In genomic region chr12:14394317-14395058, GRCh38 we compare ENCODE assay signal across 1 cellular context.
TF ChIP-seq lines count a peak whose summit lies in the region.

No MANE protein-coding gene starts in this region.

TF ChIP-seq in HepG2, 621 proteins besides CTCF, POLR2A, EP300 and RAD21 (continues in another document):
- peak; percentile 99 for TF ChIP-seq PRDM15 (CRISPR knock-in tag; IDR thresholded peaks at IDR 0.05)
- no peak for TF ChIP-seq ZNF782 (CRISPR knock-in tag; IDR thresholded peaks at IDR 0.05; ENCODE audit: borderline replicate concordance)
- TF ChIP-seq, protein P1, sequence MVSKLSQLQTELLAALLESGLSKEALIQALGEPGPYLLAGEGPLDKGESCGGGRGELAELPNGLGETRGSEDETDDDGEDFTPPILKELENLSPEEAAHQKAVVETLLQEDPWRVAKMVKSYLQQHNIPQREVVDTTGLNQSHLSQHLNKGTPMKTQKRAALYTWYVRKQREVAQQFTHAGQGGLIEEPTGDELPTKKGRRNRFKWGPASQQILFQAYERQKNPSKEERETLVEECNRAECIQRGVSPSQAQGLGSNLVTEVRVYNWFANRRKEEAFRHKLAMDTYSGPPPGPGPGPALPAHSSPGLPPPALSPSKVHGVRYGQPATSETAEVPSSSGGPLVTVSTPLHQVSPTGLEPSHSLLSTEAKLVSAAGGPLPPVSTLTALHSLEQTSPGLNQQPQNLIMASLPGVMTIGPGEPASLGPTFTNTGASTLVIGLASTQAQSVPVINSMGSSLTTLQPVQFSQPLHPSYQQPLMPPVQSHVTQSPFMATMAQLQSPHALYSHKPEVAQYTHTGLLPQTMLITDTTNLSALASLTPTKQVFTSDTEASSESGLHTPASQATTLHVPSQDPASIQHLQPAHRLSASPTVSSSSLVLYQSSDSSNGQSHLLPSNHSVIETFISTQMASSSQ (IDR thresholded peaks at IDR 0.05; ENCODE audit: low read depth): no peak
- TF ChIP-seq, protein P1 (CRISPR knock-in tag; IDR thresholded peaks at IDR 0.05; ENCODE audit: borderline replicate concordance): peak; percentile 34; the same call in 1 of the 2 replicates
- TF ChIP-seq SOX6 (IDR thresholded peaks at IDR 0.05): no peak
- TF ChIP-seq SOX6 (CRISPR knock-in tag; IDR thresholded peaks at IDR 0.05): peak; percentile 23; the same call in 1 of the 2 replicates
- no peak for TF ChIP-seq TFDP1 (CRISPR knock-in tag; IDR thresholded peaks at IDR 0.05; ENCODE audit: borderline replicate concordance)
- TF ChIP-seq GATAD2A (CRISPR knock-in tag; IDR thresholded peaks at IDR 0.05): peak; percentile 11; the same call in 1 of the 2 replicates
- peak; percentile 43; the same call in 1 of the 2 replicates for TF ChIP-seq IRF2 (CRISPR knock-in tag; IDR thresholded peaks at IDR 0.05)
- no peak for TF ChIP-seq ZNF234 (CRISPR knock-in tag; conservative IDR thresholded peaks at IDR 0.05)
- TF ChIP-seq ZNF121 (CRISPR knock-in tag; IDR thresholded peaks at IDR 0.05): 0 out of 2 replicates have a peak, but pooled peaks have one; percentile 19
- TF ChIP-seq TBX3 (IDR thresholded peaks at IDR 0.05; ENCODE audit: borderline replicate concordance): no peak
- TF ChIP-seq, protein P2, sequence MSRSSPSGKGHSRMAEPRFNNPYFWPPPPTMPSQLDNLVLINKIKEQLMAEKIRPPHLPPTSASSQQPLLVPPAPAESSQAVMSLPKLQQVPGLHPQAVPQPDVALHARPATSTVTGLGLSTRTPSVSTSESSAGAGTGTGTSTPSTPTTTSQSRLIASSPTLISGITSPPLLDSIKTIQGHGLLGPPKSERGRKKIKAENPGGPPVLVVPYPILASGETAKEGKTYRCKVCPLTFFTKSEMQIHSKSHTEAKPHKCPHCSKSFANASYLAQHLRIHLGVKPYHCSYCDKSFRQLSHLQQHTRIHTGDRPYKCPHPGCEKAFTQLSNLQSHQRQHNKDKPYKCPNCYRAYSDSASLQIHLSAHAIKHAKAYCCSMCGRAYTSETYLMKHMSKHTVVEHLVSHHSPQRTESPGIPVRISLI (CRISPR knock-in tag; IDR thresholded peaks at IDR 0.05; ENCODE audit: borderline replicate concordance): 0 out of 2 replicates have a peak, but pooled peaks have one; percentile 33
- no peak for TF ChIP-seq ZNF251 (CRISPR knock-in tag; IDR thresholded peaks at IDR 0.05)
- TF ChIP-seq KAT8 (CRISPR knock-in tag; IDR thresholded peaks at IDR 0.05): peak; percentile 58; the same call in 1 of the 2 replicates
- TF ChIP-seq, protein P3, sequence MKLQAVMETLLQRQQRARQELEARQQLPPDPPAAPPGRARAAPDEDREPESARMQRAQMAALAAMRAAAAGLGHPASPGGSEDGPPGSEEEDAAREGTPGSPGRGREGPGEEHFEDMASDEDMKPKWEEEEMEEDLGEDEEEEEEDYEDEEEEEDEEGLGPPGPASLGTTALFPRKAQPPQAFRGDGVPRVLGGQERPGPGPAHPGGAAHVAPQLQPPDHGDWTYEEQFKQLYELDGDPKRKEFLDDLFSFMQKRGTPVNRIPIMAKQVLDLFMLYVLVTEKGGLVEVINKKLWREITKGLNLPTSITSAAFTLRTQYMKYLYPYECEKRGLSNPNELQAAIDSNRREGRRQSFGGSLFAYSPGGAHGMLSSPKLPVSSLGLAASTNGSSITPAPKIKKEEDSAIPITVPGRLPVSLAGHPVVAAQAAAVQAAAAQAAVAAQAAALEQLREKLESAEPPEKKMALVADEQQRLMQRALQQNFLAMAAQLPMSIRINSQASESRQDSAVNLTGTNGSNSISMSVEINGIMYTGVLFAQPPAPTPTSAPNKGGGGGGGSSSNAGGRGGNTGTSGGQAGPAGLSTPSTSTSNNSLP (IDR thresholded peaks at IDR 0.05; ENCODE audit: low read depth, low read length): peak; percentile 55
- TF ChIP-seq ZNF503 (CRISPR knock-in tag; IDR thresholded peaks at IDR 0.05): no peak
- TF ChIP-seq POGZ (CRISPR knock-in tag; IDR thresholded peaks at IDR 0.05): peak; percentile 38
- TF ChIP-seq SKI (IDR thresholded peaks at IDR 0.05; ENCODE audit: partially characterized antibody): peak; percentile 43
- TF ChIP-seq MAFG (CRISPR knock-in tag; IDR thresholded peaks at IDR 0.05): no peak
- TF ChIP-seq HBP1 (CRISPR knock-in tag; IDR thresholded peaks at IDR 0.05; ENCODE audit: low read depth): no peak
- no peak for TF ChIP-seq ZNF235 (CRISPR knock-in tag; IDR thresholded peaks at IDR 0.05; ENCODE audit: borderline replicate concordance)
- no peak for TF ChIP-seq ARHGAP35 (CRISPR knock-in tag; IDR thresholded peaks at IDR 0.05; ENCODE audit: borderline replicate concordance)
- TF ChIP-seq SAP130 (CRISPR knock-in tag; IDR thresholded peaks at IDR 0.05; ENCODE audit: low read depth): peak; percentile 22; the same call in 1 of the 2 replicates
- TF ChIP-seq, protein P4, sequence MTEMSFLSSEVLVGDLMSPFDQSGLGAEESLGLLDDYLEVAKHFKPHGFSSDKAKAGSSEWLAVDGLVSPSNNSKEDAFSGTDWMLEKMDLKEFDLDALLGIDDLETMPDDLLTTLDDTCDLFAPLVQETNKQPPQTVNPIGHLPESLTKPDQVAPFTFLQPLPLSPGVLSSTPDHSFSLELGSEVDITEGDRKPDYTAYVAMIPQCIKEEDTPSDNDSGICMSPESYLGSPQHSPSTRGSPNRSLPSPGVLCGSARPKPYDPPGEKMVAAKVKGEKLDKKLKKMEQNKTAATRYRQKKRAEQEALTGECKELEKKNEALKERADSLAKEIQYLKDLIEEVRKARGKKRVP (CRISPR knock-in tag; IDR thresholded peaks at IDR 0.05): peak in 1 of 2 experiments; percentile 18; a peak in 1 of 4 replicates
- no peak for TF ChIP-seq ZNF550 (CRISPR knock-in tag; IDR thresholded peaks at IDR 0.05; ENCODE audit: borderline replicate concordance)
- TF ChIP-seq ATF7 (IDR thresholded peaks at IDR 0.05): no peak
- TF ChIP-seq ATF7 (CRISPR knock-in tag; IDR thresholded peaks at IDR 0.05): no peak
- no peak for TF ChIP-seq FOXA1 (IDR thresholded peaks at IDR 0.05)
- TF ChIP-seq FOXA1 (CRISPR knock-in tag; IDR thresholded peaks at IDR 0.05): 0 out of 2 replicates have a peak, but pooled peaks have one; percentile 22
- TF ChIP-seq HOXA3 (CRISPR knock-in tag; IDR thresholded peaks at IDR 0.05): peak; percentile 40; the same call in 1 of the 2 replicates
- no peak for TF ChIP-seq ZNF230 (CRISPR knock-in tag; IDR thresholded peaks at IDR 0.05)
- TF ChIP-seq, protein P5, sequence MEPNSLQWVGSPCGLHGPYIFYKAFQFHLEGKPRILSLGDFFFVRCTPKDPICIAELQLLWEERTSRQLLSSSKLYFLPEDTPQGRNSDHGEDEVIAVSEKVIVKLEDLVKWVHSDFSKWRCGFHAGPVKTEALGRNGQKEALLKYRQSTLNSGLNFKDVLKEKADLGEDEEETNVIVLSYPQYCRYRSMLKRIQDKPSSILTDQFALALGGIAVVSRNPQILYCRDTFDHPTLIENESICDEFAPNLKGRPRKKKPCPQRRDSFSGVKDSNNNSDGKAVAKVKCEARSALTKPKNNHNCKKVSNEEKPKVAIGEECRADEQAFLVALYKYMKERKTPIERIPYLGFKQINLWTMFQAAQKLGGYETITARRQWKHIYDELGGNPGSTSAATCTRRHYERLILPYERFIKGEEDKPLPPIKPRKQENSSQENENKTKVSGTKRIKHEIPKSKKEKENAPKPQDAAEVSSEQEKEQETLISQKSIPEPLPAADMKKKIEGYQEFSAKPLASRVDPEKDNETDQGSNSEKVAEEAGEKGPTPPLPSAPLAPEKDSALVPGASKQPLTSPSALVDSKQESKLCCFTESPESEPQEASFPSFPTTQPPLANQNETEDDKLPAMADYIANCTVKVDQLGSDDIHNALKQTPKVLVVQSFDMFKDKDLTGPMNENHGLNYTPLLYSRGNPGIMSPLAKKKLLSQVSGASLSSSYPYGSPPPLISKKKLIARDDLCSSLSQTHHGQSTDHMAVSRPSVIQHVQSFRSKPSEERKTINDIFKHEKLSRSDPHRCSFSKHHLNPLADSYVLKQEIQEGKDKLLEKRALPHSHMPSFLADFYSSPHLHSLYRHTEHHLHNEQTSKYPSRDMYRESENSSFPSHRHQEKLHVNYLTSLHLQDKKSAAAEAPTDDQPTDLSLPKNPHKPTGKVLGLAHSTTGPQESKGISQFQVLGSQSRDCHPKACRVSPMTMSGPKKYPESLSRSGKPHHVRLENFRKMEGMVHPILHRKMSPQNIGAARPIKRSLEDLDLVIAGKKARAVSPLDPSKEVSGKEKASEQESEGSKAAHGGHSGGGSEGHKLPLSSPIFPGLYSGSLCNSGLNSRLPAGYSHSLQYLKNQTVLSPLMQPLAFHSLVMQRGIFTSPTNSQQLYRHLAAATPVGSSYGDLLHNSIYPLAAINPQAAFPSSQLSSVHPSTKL (CRISPR knock-in tag; IDR thresholded peaks at IDR 0.05): peak; percentile 30; the same call in 1 of the 2 replicates
- TF ChIP-seq LCORL (IDR thresholded peaks at IDR 0.05): no peak
- TF ChIP-seq LCORL (CRISPR knock-in tag; IDR thresholded peaks at IDR 0.05): no peak
- TF ChIP-seq HNF4A (CRISPR knock-in tag; IDR thresholded peaks at IDR 0.05): 0 out of 2 replicates have a peak, but pooled peaks have one; percentile 16
- peak; percentile 32 for TF ChIP-seq TEAD3 (CRISPR knock-in tag; optimal IDR thresholded peaks at IDR 0.05; ENCODE audit: borderline replicate concordance)
- TF ChIP-seq ZFX (CRISPR knock-in tag; IDR thresholded peaks at IDR 0.05; ENCODE audit: low read depth): no peak
- TF ChIP-seq CEBPG (CRISPR knock-in tag; IDR thresholded peaks at IDR 0.05): no peak
- TF ChIP-seq ZMYM4 (CRISPR knock-in tag; IDR thresholded peaks at IDR 0.05): peak; percentile 67
- no peak for TF ChIP-seq NCOR1 (IDR thresholded peaks at IDR 0.05; ENCODE audit: borderline replicate concordance, low read length)
